Comparison of ENCODE assay signal across 14 cellular contexts in genomic region chr7:78074713-78075112, GRCh38.
DNase-seq lines count a peak whose midpoint lies in the region; ATAC-seq, FAIRE-seq and TF ChIP-seq lines count a peak whose summit lies in the region.
"Had no signal": no experiment of that assay in that cellular context is flagged by ENCODE, and none has a peak within 500 bp of the region (broad histone marks: within the 10 kb centered on the region; RNA-seq: fewer than 3 reads in every experiment).

No MANE protein-coding gene starts in this region.

- H3K9me3 Mint-ChIP-seq in nephron progenitor cell = no peaks in the 10 kb centered on the region
- H3K9me3 Mint-ChIP-seq: CD4-positive, CD25-positive, alpha-beta regulatory T cell; T-cell had no signal

- no peaks in the 10 kb centered on the region for H3K36me3 Mint-ChIP-seq in nephron progenitor cell (ENCODE audit: low read depth)
- H3K36me3 Mint-ChIP-seq: CD4-positive, CD25-positive, alpha-beta regulatory T cell; T-cell had no signal

- no peaks in the 10 kb centered on the region for H4K20me1 ChIP-seq in K562 (replicated peaks; ENCODE audit: control insufficient read depth, insufficient read depth, low read length)

- H3K9me1 ChIP-seq in K562 (ENCODE audit: control insufficient read depth, insufficient read depth, low read length) = no peaks in the 10 kb centered on the region

- no peak overlapping the region for H3K4me3 Mint-ChIP-seq in nephron progenitor cell
- H3K4me3 Mint-ChIP-seq: CD4-positive, CD25-positive, alpha-beta regulatory T cell; T-cell had no signal

- H3K4me1 Mint-ChIP-seq in nephron progenitor cell = peaks cover 21% of the 10 kb centered on the region
- H3K4me1 Mint-ChIP-seq: CD4-positive, CD25-positive, alpha-beta regulatory T cell; T-cell had no signal

- in situ Hi-C loops in K562 (cut with MboI) (no loop called here), G401 (cut with HindIII; ENCODE audit: low sequenced_read_pairs) (no loop called here)

- no peak for FAIRE-seq in K562 (lab: Jason Lieb, UNC)
- FAIRE-seq: H54 had no signal

- TF ChIP-seq CTCF in HEK293 (tag by site-specific recombination; IDR thresholded peaks at IDR 0.05) (no peak), K562 (IDR thresholded peaks at IDR 0.05 in 2 of 3, conservative IDR thresholded peaks at IDR 0.05 in 1 of 3; ENCODE audit: insufficient read depth in 2 of 3, low read depth in 1 of 3, low read length in 3 of 3) (no peak), nephron progenitor cell (IDR thresholded peaks at IDR 0.05) (no peak)

- no peak for TF ChIP-seq EP300 in K562 (IDR thresholded peaks at IDR 0.05; ENCODE audit: low read length)

- BruUV-seq in K562 (replicated peaks; lab: Mats Ljungman, UMichigan) = no TSS peak

- no peak for TF ChIP-seq RAD21 in K562 (CRISPR knock-in tag; conservative IDR thresholded peaks at IDR 0.05 in 1 of 2, IDR thresholded peaks at IDR 0.05 in 1 of 2)

- DNase-seq in NCI-H2081 (lab: John Stamatoyannopoulos, UW) (peak; percentile 13 to 56), K562 (ENCODE audit: extremely low read depth in 1 of 4, low spot score in 3 of 4) (no peak), nephron progenitor cell (no peak), SK-N-DZ (ENCODE audit: low spot score) (no peak), KG1 (lab: John Stamatoyannopoulos, UW) (no peak), G401 (ENCODE audit: low spot score) (no peak)
- DNase-seq: CD4-positive, CD25-positive, alpha-beta regulatory T cell; NCI-H1105; NCI-H524 treated with DMSO at 0.1 percent for 48 hours; NK-92 treated with Interleukin-12 subunit alpha and Interleukin-12 subunit beta, amount 100 ng/mL, for 24 hours; Peyer's patch; T-cell had no signal

- H3K4me3 ChIP-seq in HEK293 (ENCODE audit: low read depth, low read length) (no peak overlapping the region), K562 (no peak overlapping the region)
- H3K4me3 ChIP-seq: Peyer's patch had no signal

- intact Hi-C loops in K562 (cut with micrococcal nuclease) = no loop called here

- H3K4me2 ChIP-seq in K562 (ENCODE audit: insufficient read depth, low read length) = no peak overlapping the region

- H3K27ac Mint-ChIP-seq in nephron progenitor cell = peak overlapping the region; percentile 17
- H3K27ac Mint-ChIP-seq: CD4-positive, CD25-positive, alpha-beta regulatory T cell; T-cell had no signal

- POLR2A ChIA-PET in HEK293 (lab: Yijun Ruan, JAX) = no interaction called here
- POLR2A ChIA-PET in K562 (lab: Yijun Ruan, JAX) = interaction anchor here (0.6 kb wide), 1 partner anchor 1972 kb away, joined by 3 read pairs; no protein-coding TSS in a partner anchor

- no peaks in the 10 kb centered on the region for H3K79me2 ChIP-seq in K562 (ENCODE audit: control insufficient read depth, insufficient read depth, low read length)

- peak; percentile 36; the same call in 1 of the 3 replicates for ATAC-seq in K562
- ATAC-seq: T-cell had no signal

- H3K27me3 ChIP-seq in K562 (ENCODE audit: control insufficient read depth in 2 of 2, insufficient read depth in 2 of 2, low read length in 2 of 2) = peaks cover 8 to 15% of the 10 kb centered on the region in 2 experiments; a peak in 4 of 5 replicates
- H3K27me3 ChIP-seq: Peyer's patch had no signal

- 0% methylated on average over 3 of the region's 3 CpGs for WGBS in K562 (ENCODE audit: insufficient coverage, low coverage, missing lambda C conversion rate)

- CTCF ChIA-PET in HEK293 (lab: Yijun Ruan, JAX) = interaction anchor here (0.8 kb wide), 1 partner anchor 16 kb away, joined by 3 read pairs; no protein-coding TSS in a partner anchor
- CTCF ChIA-PET in K562 (lab: Yijun Ruan, JAX; ENCODE audit: low intra/inter-chr PET ratio) = no interaction called here

- no peak overlapping the region for H2AFZ ChIP-seq in K562 (ENCODE audit: low read depth, low read length)

- H3K36me3 ChIP-seq in HEK293 (ENCODE audit: control insufficient read depth in 2 of 2, insufficient read depth in 1 of 2, low read length in 2 of 2) = no peaks in the 10 kb centered on the region
- no peaks in the 10 kb centered on the region for H3K36me3 ChIP-seq in K562 (ENCODE audit: control insufficient read depth, insufficient read depth, low read length)
- H3K36me3 ChIP-seq: Peyer's patch had no signal

- TF ChIP-seq POLR2A in K562 (conservative IDR thresholded peaks at IDR 0.05) = no peak

- H3K4me1 ChIP-seq in HEK293 (ENCODE audit: control insufficient read depth, insufficient read depth, low read length) = peaks cover 12% of the 10 kb centered on the region
- H3K4me1 ChIP-seq in K562 (replicated peaks in 1 of 2; ENCODE audit: control insufficient read depth in 2 of 2, insufficient read depth in 2 of 2, low read length in 2 of 2) = peaks cover 0 to 4% of the 10 kb centered on the region in 2 experiments; a peak in 2 of 5 replicates
- H3K4me1 ChIP-seq: Peyer's patch had no signal

- H3K9me3 ChIP-seq in HEK293 (ENCODE audit: control insufficient read depth, insufficient read depth, low read depth, low read length) (no peaks in the 10 kb centered on the region), K562 (replicated peaks; ENCODE audit: control insufficient read depth, insufficient read depth, low read depth, low read length) (no peaks in the 10 kb centered on the region)
- H3K9me3 ChIP-seq: Peyer's patch had no signal

- no peak overlapping the region for H3K9ac ChIP-seq in K562 (ENCODE audit: insufficient read depth in 1 of 2, low read depth in 2 of 2, low read length in 2 of 2)

- H3K27ac ChIP-seq in HEK293 (ENCODE audit: extremely low read depth, low read depth, low read length) = no peak overlapping the region
- no peak overlapping the region for H3K27ac ChIP-seq in K562 (ENCODE audit: extremely low read depth, low read depth, low read length)
- H3K27ac ChIP-seq: Peyer's patch had no signal

- peaks cover 3% of the 10 kb centered on the region for H3K27me3 Mint-ChIP-seq in nephron progenitor cell (ENCODE audit: low read depth, poor library complexity)

TF ChIP-seq in HEK293, 187 proteins besides CTCF, POLR2A, EP300 and RAD21:
- TF ChIP-seq ZNF416 (tag by site-specific recombination; IDR thresholded peaks at IDR 0.05) (no peak), WT1 (tag by site-specific recombination; IDR thresholded peaks at IDR 0.05) (0 out of 2 replicates have a peak, but pooled peaks have one; percentile 37), BCL6B (tag by site-specific recombination; IDR thresholded peaks at IDR 0.05) (0 out of 2 replicates have a peak, but pooled peaks have one; percentile 13), ZNF211 (tag by site-specific recombination; IDR thresholded peaks at IDR 0.05; ENCODE audit: low read depth) (no peak)

TF ChIP-seq in K562, 482 proteins besides CTCF, POLR2A, EP300 and RAD21 (continues in another document):
- TF ChIP-seq SMARCC2 (IDR thresholded peaks at IDR 0.05; ENCODE audit: low read depth) (no peak), NCOA2 (IDR thresholded peaks at IDR 0.05; ENCODE audit: partially characterized antibody in 2 of 2) (no peak), ZNF274 (IDR thresholded peaks at IDR 0.05; ENCODE audit: borderline replicate concordance, low read depth, low read length) (no peak), ARID2 (IDR thresholded peaks at IDR 0.05) (no peak), GABPB1 (CRISPR knock-in tag; IDR thresholded peaks at IDR 0.05) (no peak), SREBF1 (IDR thresholded peaks at IDR 0.05; ENCODE audit: borderline replicate concordance, low read depth, low read length) (no peak), ZNF282 (CRISPR knock-in tag; IDR thresholded peaks at IDR 0.05) (no peak), CBFB (CRISPR knock-in tag; IDR thresholded peaks at IDR 0.05) (no peak), NELFE (IDR thresholded peaks at IDR 0.05; ENCODE audit: insufficient read depth, insufficient read length) (no peak), ZNF583 (CRISPR knock-in tag; IDR thresholded peaks at IDR 0.05) (no peak), TRIM28 (IDR thresholded peaks at IDR 0.05) (no peak), STAG1 (CRISPR knock-in tag; IDR thresholded peaks at IDR 0.05; ENCODE audit: borderline replicate concordance) (no peak)
- TF ChIP-seq, protein P1, sequence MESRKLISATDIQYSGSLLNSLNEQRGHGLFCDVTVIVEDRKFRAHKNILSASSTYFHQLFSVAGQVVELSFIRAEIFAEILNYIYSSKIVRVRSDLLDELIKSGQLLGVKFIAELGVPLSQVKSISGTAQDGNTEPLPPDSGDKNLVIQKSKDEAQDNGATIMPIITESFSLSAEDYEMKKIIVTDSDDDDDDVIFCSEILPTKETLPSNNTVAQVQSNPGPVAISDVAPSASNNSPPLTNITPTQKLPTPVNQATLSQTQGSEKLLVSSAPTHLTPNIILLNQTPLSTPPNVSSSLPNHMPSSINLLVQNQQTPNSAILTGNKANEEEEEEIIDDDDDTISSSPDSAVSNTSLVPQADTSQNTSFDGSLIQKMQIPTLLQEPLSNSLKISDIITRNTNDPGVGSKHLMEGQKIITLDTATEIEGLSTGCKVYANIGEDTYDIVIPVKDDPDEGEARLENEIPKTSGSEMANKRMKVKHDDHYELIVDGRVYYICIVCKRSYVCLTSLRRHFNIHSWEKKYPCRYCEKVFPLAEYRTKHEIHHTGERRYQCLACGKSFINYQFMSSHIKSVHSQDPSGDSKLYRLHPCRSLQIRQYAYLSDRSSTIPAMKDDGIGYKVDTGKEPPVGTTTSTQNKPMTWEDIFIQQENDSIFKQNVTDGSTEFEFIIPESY (CRISPR knock-in tag; IDR thresholded peaks at IDR 0.05) = no peak
- TF ChIP-seq, protein P2, sequence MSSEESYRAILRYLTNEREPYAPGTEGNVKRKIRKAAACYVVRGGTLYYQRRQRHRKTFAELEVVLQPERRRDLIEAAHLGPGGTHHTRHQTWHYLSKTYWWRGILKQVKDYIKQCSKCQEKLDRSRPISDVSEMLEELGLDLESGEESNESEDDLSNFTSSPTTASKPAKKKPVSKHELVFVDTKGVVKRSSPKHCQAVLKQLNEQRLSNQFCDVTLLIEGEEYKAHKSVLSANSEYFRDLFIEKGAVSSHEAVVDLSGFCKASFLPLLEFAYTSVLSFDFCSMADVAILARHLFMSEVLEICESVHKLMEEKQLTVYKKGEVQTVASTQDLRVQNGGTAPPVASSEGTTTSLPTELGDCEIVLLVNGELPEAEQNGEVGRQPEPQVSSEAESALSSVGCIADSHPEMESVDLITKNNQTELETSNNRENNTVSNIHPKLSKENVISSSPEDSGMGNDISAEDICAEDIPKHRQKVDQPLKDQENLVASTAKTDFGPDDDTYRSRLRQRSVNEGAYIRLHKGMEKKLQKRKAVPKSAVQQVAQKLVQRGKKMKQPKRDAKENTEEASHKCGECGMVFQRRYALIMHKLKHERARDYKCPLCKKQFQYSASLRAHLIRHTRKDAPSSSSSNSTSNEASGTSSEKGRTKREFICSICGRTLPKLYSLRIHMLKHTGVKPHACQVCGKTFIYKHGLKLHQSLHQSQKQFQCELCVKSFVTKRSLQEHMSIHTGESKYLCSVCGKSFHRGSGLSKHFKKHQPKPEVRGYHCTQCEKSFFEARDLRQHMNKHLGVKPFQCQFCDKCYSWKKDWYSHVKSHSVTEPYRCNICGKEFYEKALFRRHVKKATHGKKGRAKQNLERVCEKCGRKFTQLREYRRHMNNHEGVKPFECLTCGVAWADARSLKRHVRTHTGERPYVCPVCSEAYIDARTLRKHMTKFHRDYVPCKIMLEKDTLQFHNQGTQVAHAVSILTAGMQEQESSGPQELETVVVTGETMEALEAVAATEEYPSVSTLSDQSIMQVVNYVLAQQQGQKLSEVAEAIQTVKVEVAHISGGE (CRISPR knock-in tag; IDR thresholded peaks at IDR 0.05) = no peak

Comparison
In these comparisons a context has a peak if more than half of its experiments do, and no peak if none do; other contexts are left out.
1. DNase-seq: peak in NCI-H2081 (2 of 2); none in K562 (0 of 4), nephron progenitor cell (single experiment), SK-N-DZ (single experiment), KG1 (single experiment) and G401 (single experiment).